1 cellular context compared by ENCODE assay signal in the genomic region with DNA sequence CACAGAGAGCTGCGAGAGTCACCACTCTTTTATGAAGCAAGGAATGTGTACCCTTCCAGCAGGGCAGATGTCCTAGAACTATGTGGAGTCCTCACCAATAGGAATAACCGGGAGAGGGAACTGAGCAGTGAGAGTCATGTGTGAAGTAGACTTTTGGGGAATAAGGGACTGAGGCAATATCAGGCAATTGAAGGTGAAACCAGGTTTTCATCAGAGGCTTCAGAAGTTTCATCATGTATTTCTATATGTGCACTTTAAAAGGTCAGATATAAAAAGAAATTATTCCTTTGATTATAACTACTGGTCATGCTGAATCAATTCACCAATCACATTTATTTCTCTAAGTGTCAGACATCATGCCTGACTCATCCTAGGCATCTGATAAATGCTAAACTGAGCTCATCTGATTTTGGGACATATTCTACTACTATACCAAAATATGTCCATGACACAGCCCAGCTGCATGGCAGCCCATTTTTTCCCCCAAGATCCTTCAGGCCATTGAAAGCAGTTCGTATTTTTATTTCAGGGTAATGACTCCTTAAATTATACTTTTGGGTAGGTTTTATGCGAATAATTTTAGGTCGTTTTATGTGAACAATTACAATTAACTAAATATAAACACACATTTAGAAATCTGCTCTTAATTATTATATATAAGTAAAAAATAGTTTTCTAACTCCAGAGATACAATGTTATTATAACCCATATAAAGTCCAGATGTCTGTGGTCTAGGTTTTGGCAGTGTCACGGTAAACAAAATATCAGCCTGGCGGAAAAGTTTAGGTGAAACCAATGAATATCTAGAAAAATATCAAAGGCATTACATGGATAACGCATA.
TF ChIP-seq lines count a peak whose summit lies in the region.

No MANE protein-coding gene starts in this region.

TF ChIP-seq in K562, 482 proteins besides CTCF, POLR2A, EP300 and RAD21 (continued from another document):
- TF ChIP-seq, protein P1, sequence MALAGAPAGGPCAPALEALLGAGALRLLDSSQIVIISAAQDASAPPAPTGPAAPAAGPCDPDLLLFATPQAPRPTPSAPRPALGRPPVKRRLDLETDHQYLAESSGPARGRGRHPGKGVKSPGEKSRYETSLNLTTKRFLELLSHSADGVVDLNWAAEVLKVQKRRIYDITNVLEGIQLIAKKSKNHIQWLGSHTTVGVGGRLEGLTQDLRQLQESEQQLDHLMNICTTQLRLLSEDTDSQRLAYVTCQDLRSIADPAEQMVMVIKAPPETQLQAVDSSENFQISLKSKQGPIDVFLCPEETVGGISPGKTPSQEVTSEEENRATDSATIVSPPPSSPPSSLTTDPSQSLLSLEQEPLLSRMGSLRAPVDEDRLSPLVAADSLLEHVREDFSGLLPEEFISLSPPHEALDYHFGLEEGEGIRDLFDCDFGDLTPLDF (CRISPR knock-in tag; IDR thresholded peaks at IDR 0.05) = no peak
- TF ChIP-seq NR2C2 (CRISPR knock-in tag; IDR thresholded peaks at IDR 0.05) (no peak), NR2C2 (tag; IDR thresholded peaks at IDR 0.05) (peak; percentile 33; the same call in 1 of the 2 replicates), NCOR1 (IDR thresholded peaks at IDR 0.05) (no peak), FOXA1 (IDR thresholded peaks at IDR 0.05; ENCODE audit: borderline replicate concordance) (no peak), ZNF586 (CRISPR knock-in tag; conservative IDR thresholded peaks at IDR 0.05) (no peak)
- TF ChIP-seq, protein P2, sequence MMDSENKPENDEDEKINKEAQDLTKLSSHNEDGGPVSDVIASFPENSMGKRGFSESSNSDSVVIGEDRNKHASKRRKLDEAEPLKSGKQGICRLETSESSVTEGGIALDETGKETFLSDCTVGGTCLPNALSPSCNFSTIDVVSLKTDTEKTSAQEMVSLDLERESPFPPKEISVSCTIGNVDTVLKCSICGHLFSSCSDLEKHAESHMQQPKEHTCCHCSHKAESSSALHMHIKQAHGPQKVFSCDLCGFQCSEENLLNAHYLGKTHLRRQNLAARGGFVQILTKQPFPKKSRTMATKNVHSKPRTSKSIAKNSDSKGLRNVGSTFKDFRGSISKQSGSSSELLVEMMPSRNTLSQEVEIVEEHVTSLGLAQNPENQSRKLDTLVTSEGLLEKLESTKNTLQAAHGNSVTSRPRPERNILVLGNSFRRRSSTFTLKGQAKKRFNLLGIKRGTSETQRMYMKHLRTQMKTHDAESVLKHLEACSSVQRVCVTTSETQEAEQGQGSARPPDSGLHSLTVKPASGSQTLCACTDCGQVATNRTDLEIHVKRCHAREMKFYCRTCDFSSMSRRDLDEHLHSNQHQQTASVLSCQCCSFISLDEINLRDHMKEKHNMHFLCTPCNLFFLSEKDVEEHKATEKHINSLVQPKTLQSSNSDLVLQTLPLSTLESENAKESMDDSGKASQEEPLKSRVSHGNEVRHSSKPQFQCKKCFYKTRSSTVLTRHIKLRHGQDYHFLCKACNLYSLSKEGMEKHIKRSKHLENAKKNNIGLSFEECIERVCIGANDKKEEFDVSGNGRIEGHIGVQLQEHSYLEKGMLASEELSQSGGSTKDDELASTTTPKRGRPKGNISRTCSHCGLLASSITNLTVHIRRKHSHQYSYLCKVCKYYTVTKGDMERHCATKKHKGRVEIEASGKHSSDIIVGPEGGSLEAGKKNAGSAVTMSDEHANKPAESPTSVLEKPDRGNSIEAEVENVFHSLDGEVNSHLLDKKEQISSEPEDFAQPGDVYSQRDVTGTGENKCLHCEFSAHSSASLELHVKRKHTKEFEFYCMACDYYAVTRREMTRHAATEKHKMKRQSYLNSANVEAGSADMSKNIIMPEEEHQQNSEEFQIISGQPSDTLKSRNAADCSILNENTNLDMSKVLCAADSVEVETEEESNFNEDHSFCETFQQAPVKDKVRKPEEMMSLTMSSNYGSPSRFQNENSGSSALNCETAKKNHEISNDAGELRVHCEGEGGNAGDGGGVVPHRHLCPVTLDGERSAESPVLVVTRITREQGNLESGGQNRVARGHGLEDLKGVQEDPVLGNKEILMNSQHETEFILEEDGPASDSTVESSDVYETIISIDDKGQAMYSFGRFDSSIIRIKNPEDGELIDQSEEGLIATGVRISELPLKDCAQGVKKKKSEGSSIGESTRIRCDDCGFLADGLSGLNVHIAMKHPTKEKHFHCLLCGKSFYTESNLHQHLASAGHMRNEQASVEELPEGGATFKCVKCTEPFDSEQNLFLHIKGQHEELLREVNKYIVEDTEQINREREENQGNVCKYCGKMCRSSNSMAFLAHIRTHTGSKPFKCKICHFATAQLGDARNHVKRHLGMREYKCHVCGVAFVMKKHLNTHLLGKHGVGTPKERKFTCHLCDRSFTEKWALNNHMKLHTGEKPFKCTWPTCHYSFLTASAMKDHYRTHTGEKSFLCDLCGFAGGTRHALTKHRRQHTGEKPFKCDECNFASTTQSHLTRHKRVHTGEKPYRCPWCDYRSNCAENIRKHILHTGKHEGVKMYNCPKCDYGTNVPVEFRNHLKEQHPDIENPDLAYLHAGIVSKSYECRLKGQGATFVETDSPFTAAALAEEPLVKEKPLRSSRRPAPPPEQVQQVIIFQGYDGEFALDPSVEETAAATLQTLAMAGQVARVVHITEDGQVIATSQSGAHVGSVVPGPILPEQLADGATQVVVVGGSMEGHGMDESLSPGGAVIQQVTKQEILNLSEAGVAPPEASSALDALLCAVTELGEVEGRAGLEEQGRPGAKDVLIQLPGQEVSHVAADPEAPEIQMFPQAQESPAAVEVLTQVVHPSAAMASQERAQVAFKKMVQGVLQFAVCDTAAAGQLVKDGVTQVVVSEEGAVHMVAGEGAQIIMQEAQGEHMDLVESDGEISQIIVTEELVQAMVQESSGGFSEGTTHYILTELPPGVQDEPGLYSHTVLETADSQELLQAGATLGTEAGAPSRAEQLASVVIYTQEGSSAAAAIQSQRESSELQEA (IDR thresholded peaks at IDR 0.05; ENCODE audit: low read depth) = no peak
